Comparison of ENCODE assay signal across 11 cellular contexts in genomic region chr1:165897326-165898303, GRCh38.
DNase-seq lines count a peak whose midpoint lies in the region; ATAC-seq, FAIRE-seq and TF ChIP-seq lines count a peak whose summit lies in the region.
"Had no signal": no experiment of that assay in that cellular context is flagged by ENCODE, and none has a peak within 500 bp of the region (broad histone marks: within the 10 kb centered on the region; RNA-seq: fewer than 3 reads in every experiment).

No MANE protein-coding gene starts in this region.

- H3K9ac ChIP-seq in endothelial cell of umbilical vein (replicated peaks; ENCODE audit: extremely low read depth, insufficient read depth, low read length), result peak overlapping the region; percentile 93

- FAIRE-seq in endothelial cell of umbilical vein (lab: Jason Lieb, UNC) (no peak), pancreas (lab: Jason Lieb, UNC) (no peak)

- CTCF ChIA-PET in activated CD4-positive, alpha-beta T cell treated with anti-CD3 and anti-CD28 coated beads for 36 hours (lab: Charles Lee), result no interaction called here
- CTCF ChIA-PET in endothelial cell of umbilical vein (lab: Charles Lee), result interaction anchor here (1.1 to 5.6 kb wide), 5 partner anchors 13 to 197 kb away, joined by 3 to 43 read pairs (median 5); no protein-coding TSS in a partner anchor

- H3K4me3 Mint-ChIP-seq in activated CD4-positive, alpha-beta T cell treated with anti-CD3 and anti-CD28 coated beads for 36 hours, result no peak overlapping the region
- no peak overlapping the region for H3K4me3 Mint-ChIP-seq in stimulated activated effector memory CD8-positive, alpha-beta T cell treated with anti-CD3 and anti-CD28 coated beads, Interleukin-12 subunit alpha, Interleukin-12 subunit beta, amount 100 ng/mL, for 72 hours

- peak overlapping the region; percentile 33 for H3K4me2 ChIP-seq in endothelial cell of umbilical vein (ENCODE audit: insufficient read depth, low read length)

- peaks cover 53% of the 10 kb centered on the region for H3K36me3 Mint-ChIP-seq in activated CD4-positive, alpha-beta T cell treated with anti-CD3 and anti-CD28 coated beads for 36 hours (ENCODE audit: low read depth)
- peaks cover 78% of the 10 kb centered on the region for H3K36me3 Mint-ChIP-seq in stimulated activated effector memory CD8-positive, alpha-beta T cell treated with anti-CD3 and anti-CD28 coated beads, Interleukin-12 subunit alpha, Interleukin-12 subunit beta, amount 100 ng/mL, for 72 hours

- H4K20me1 ChIP-seq in endothelial cell of umbilical vein (replicated peaks; ENCODE audit: control insufficient read depth, extremely low read depth, insufficient read depth, low read length), result no peaks in the 10 kb centered on the region

- POLR2A ChIA-PET in activated CD4-positive, alpha-beta T cell treated with anti-CD3 and anti-CD28 coated beads for 36 hours (lab: Charles Lee), result no interaction called here
- POLR2A ChIA-PET in endothelial cell of umbilical vein (lab: Charles Lee), result interaction anchor here (1.6 kb wide), 1 partner anchor 69 kb away, joined by 4 read pairs; no protein-coding TSS in a partner anchor

- no peaks in the 10 kb centered on the region for H3K9me3 Mint-ChIP-seq in activated CD4-positive, alpha-beta T cell treated with anti-CD3 and anti-CD28 coated beads for 36 hours (ENCODE audit: low read depth)
- H3K9me3 Mint-ChIP-seq in stimulated activated effector memory CD8-positive, alpha-beta T cell treated with anti-CD3 and anti-CD28 coated beads, Interleukin-12 subunit alpha, Interleukin-12 subunit beta, amount 100 ng/mL, for 72 hours, result no peaks in the 10 kb centered on the region

- no peaks in the 10 kb centered on the region for H3K9me1 ChIP-seq in endothelial cell of umbilical vein (replicated peaks; ENCODE audit: control insufficient read depth, extremely low read depth, insufficient read depth, low read length)

- H3K4me3 ChIP-seq in RWPE2 (ENCODE audit: severe bottlenecking), result no peak overlapping the region
- H3K4me3 ChIP-seq in endothelial cell of umbilical vein (replicated peaks in 1 of 3; ENCODE audit: insufficient read depth in 1 of 3, low read depth in 1 of 3, low read length in 3 of 3), result no peak overlapping the region
- no peak overlapping the region for H3K4me3 ChIP-seq in pancreas

- no peak overlapping the region for H2AFZ ChIP-seq in endothelial cell of umbilical vein (ENCODE audit: low read depth, low read length)

- H3K9me3 ChIP-seq in RWPE2 (ENCODE audit: severe bottlenecking), result no peaks in the 10 kb centered on the region
- no peaks in the 10 kb centered on the region for H3K9me3 ChIP-seq in endothelial cell of umbilical vein (replicated peaks; ENCODE audit: control insufficient read depth, insufficient read depth, low read length)
- no peaks in the 10 kb centered on the region for H3K9me3 ChIP-seq in pancreas

- no peaks in the 10 kb centered on the region for H3K27me3 ChIP-seq in RWPE2 (ENCODE audit: insufficient read depth, poor library complexity, severe bottlenecking)
- no peaks in the 10 kb centered on the region for H3K27me3 ChIP-seq in endothelial cell of umbilical vein (ENCODE audit: control insufficient read depth in 2 of 2, insufficient read depth in 2 of 2, low read length in 2 of 2)
- H3K27me3 ChIP-seq in pancreas, result no peaks in the 10 kb centered on the region

- no peaks in the 10 kb centered on the region for H3K27me3 Mint-ChIP-seq in activated CD4-positive, alpha-beta T cell treated with anti-CD3 and anti-CD28 coated beads for 36 hours

- peaks cover 6% of the 10 kb centered on the region for H3K4me1 Mint-ChIP-seq in activated CD4-positive, alpha-beta T cell treated with anti-CD3 and anti-CD28 coated beads for 36 hours
- peaks cover 14% of the 10 kb centered on the region for H3K4me1 Mint-ChIP-seq in stimulated activated effector memory CD8-positive, alpha-beta T cell treated with anti-CD3 and anti-CD28 coated beads, Interleukin-12 subunit alpha, Interleukin-12 subunit beta, amount 100 ng/mL, for 72 hours

- peak; percentile 39 for ATAC-seq in activated CD4-positive, alpha-beta T cell treated with anti-CD3 and anti-CD28 coated beads for 36 hours
- no peak for ATAC-seq in RWPE2 (ENCODE audit: low read depth)
- ATAC-seq in stimulated activated effector memory CD8-positive, alpha-beta T cell treated with anti-CD3 and anti-CD28 coated beads, Interleukin-12 subunit alpha, Interleukin-12 subunit beta, amount 100 ng/mL, for 72 hours, result peak; percentile 59
- no peak for ATAC-seq in GM18502 (IDR thresholded peaks at IDR 0.05; ENCODE audit: poor library complexity, unreplicated experiment)
- no peak for ATAC-seq in pancreas

- H3K4me1 ChIP-seq in RWPE2 (ENCODE audit: insufficient read depth, poor library complexity, severe bottlenecking) (peaks cover 67% of the 10 kb centered on the region), endothelial cell of umbilical vein (ENCODE audit: control insufficient read depth, extremely low read depth, insufficient read depth, low read length) (peaks cover 71% of the 10 kb centered on the region), pancreas (peaks cover 12 to 20% (median 18%) of the 10 kb centered on the region in 3 donors)

- H3K27ac ChIP-seq in RWPE2 (ENCODE audit: poor library complexity, severe bottlenecking) (peak overlapping the region; percentile 83), endothelial cell of umbilical vein (ENCODE audit: insufficient read depth, low read depth, low read length) (peak overlapping the region; percentile 98), caudate nucleus (ENCODE audit: low read depth, low read length) (no peak overlapping the region), pancreas (no peak overlapping the region)

- no peak for TF ChIP-seq POLR2A in endothelial cell of umbilical vein (IDR thresholded peaks at IDR 0.05; ENCODE audit: low read depth, low read length)

- TF ChIP-seq CTCF in RWPE2 (IDR thresholded peaks at IDR 0.05; ENCODE audit: poor library complexity, severe bottlenecking) (no peak), endothelial cell of umbilical vein (IDR thresholded peaks at IDR 0.05; ENCODE audit: extremely low read depth in 1 of 2, insufficient read depth in 1 of 2, low read depth in 1 of 2, low read length in 2 of 2) (no peak), pancreas (IDR thresholded peaks at IDR 0.05) (no peak)

- DNase-seq in activated CD4-positive, alpha-beta T cell treated with anti-CD3 and anti-CD28 coated beads for 36 hours, result no peak
- DNase-seq in activated CD4-positive, alpha-beta T cell treated with anti-CD3 and anti-CD28 coated beads, Interleukin-2, amount 50 U/mL, for 48 hours, result no peak
- no peak for DNase-seq in RWPE2 (ENCODE audit: low spot score)
- DNase-seq in endothelial cell of umbilical vein (ENCODE audit: low read depth, low spot score), result no peak
- no peak for DNase-seq in stimulated activated effector memory CD8-positive, alpha-beta T cell treated with anti-CD3 and anti-CD28 coated beads, Interleukin-12 subunit alpha, Interleukin-12 subunit beta, amount 100 ng/mL, for 72 hours (ENCODE audit: low spot score in 2 of 2)
- DNase-seq in caudate nucleus (lab: John Stamatoyannopoulos, UW), result no peak
- no peak for DNase-seq in pancreas
- DNase-seq: 8988T, NCI-H1694, SHP77 treated with DMSO at 0.1 percent for 48 hours had no signal

- peaks cover 41% of the 10 kb centered on the region for H3K79me2 ChIP-seq in endothelial cell of umbilical vein (ENCODE audit: control insufficient read depth, insufficient read depth, low read length)

- H3K36me3 ChIP-seq in RWPE2 (ENCODE audit: low read depth), result peaks cover 69% of the 10 kb centered on the region
- no peaks in the 10 kb centered on the region for H3K36me3 ChIP-seq in endothelial cell of umbilical vein (ENCODE audit: control insufficient read depth in 2 of 2, extremely low read depth in 1 of 2, insufficient read depth in 2 of 2, low read length in 2 of 2)
- peaks cover 0 to 13% (median 0%) of the 10 kb centered on the region in 3 donors for H3K36me3 ChIP-seq in pancreas

- no TSS peak for BruUV-seq in endothelial cell of umbilical vein (replicated peaks; lab: Mats Ljungman, UMichigan)

- intact Hi-C loops in activated CD4-positive, alpha-beta T cell treated with anti-CD3 and anti-CD28 coated beads for 36 hours (cut with DNase I, micrococcal nuclease), result no loop called here
- intact Hi-C loops in endothelial cell of umbilical vein (cut with micrococcal nuclease), result loop anchor here (2.0 kb wide), 2 partner anchors 59 to 69 kb away; no protein-coding TSS in a partner anchor
- intact Hi-C loops in pancreas (cut with DNase I), result no loop called here

- dilution Hi-C loops in endothelial cell of umbilical vein (cut with MboI; ENCODE audit: extremely low pct_ligation_motif_present, low sequenced_read_pairs), result no loop called here

- H3K27ac Mint-ChIP-seq in activated CD4-positive, alpha-beta T cell treated with anti-CD3 and anti-CD28 coated beads for 36 hours, result no peak overlapping the region
- peak overlapping the region; percentile 40 for H3K27ac Mint-ChIP-seq in stimulated activated effector memory CD8-positive, alpha-beta T cell treated with anti-CD3 and anti-CD28 coated beads, Interleukin-12 subunit alpha, Interleukin-12 subunit beta, amount 100 ng/mL, for 72 hours

- 88 to 90% methylated on average over 12 of the region's 12 CpGs for WGBS in pancreas, 2 donors

TF ChIP-seq in endothelial cell of umbilical vein, 7 proteins besides CTCF, POLR2A, EP300 and RAD21:
- TF ChIP-seq MAX (IDR thresholded peaks at IDR 0.05; ENCODE audit: insufficient read depth, insufficient read length) (no peak), GATA2 (IDR thresholded peaks at IDR 0.05; ENCODE audit: insufficient read depth, insufficient read length, low read depth, low read length) (no peak), MYC (IDR thresholded peaks at IDR 0.05; ENCODE audit: low read depth, low read length) (no peak), POLR2AphosphoS5 (IDR thresholded peaks at IDR 0.05; ENCODE audit: insufficient read depth, low read depth, low read length) (no peak), FOS (IDR thresholded peaks at IDR 0.05; ENCODE audit: borderline replicate concordance, insufficient read depth, low read length) (no peak), JUN (IDR thresholded peaks at IDR 0.05; ENCODE audit: borderline replicate concordance, insufficient read depth, insufficient read length, low read depth) (no peak), EZH2 (IDR thresholded peaks at IDR 0.05; ENCODE audit: borderline replicate concordance, low read depth, low read length, severe bottlenecking) (no peak)

Comparison
In these comparisons a context has a peak if more than half of its experiments do, and no peak if none do; other contexts are left out.
1. ATAC-seq: peak in activated CD4-positive, alpha-beta T cell treated with anti-CD3 and anti-CD28 coated beads for 36 hours (single experiment) and stimulated activated effector memory CD8-positive, alpha-beta T cell treated with anti-CD3 and anti-CD28 coated beads, Interleukin-12 subunit alpha, Interleukin-12 subunit beta, amount 100 ng/mL, for 72 hours (single experiment); none in RWPE2 (single experiment), GM18502 (single experiment) and pancreas (0 of 4).
2. H3K27ac ChIP-seq: peak in RWPE2 (single experiment) and endothelial cell of umbilical vein (single experiment); none in caudate nucleus (single experiment) and pancreas (0 of 4).